ENCODE assay signal across 12 cellular contexts in the genomic region with DNA sequence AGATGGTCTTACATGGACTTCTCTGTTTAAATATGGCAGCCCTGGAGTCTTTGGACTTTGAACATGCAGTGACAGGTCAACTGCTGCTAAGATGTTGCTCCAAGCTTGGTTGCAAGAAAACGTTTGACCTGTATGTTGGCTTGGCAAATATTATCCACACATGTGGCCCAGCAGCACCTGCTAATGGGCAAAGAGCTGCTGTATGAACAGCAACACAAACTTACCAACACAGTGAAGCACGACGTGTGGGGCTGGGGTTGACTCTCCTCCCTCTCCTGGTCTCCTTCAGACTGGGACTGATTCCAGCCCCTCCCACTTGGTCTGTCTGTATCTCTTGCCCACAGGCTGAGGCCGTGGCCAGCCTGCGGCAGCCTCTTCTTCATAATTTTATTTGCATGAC. TPM values are rescaled to one million over a fixed set of nuclear protein-coding genes. Genes with fewer than 3 reads are reported as not detected.
DNase-seq lines count a peak whose midpoint lies in the region; ATAC-seq and TF ChIP-seq lines count a peak whose summit lies in the region.
"Had no signal": no experiment of that assay in that cellular context is flagged by ENCODE, and none has a peak within 500 bp of the region (broad histone marks: within the 10 kb centered on the region; RNA-seq: fewer than 3 reads in every experiment).

No MANE protein-coding gene starts in this region.

- H3K9ac ChIP-seq in adipocyte (ENCODE audit: low read length) = peak overlapping the region; percentile 40

- TF ChIP-seq POLR2A in spleen (IDR thresholded peaks at IDR 0.05) = no peak

- no peaks in the 10 kb centered on the region for H3K9me3 ChIP-seq in adipocyte (ENCODE audit: control insufficient read depth, low read length)
- H3K9me3 ChIP-seq in hepatocyte (ENCODE audit: low read depth) = no peaks in the 10 kb centered on the region
- H3K9me3 ChIP-seq in spleen = no peaks in the 10 kb centered on the region
- no peaks in the 10 kb centered on the region for H3K9me3 ChIP-seq in MG63

- peaks cover 46% of the 10 kb centered on the region for H3K4me1 ChIP-seq in adipocyte (ENCODE audit: control insufficient read depth, insufficient read depth, low read length)
- H3K4me1 ChIP-seq in hepatocyte (ENCODE audit: insufficient read depth) = peaks cover 39% of the 10 kb centered on the region
- peaks cover 0 to 13% (median 4%) of the 10 kb centered on the region in 6 donors for H3K4me1 ChIP-seq in spleen

- ATAC-seq in HG02642 (IDR thresholded peaks at IDR 0.05; ENCODE audit: poor library complexity, unreplicated experiment) = no peak
- no peak for ATAC-seq in HG02763 (IDR thresholded peaks at IDR 0.05; ENCODE audit: unreplicated experiment)
- ATAC-seq: GM12878 had no signal

- H3K27ac ChIP-seq in hepatocyte = peak overlapping the region; percentile 81
- H3K27ac ChIP-seq in spleen = peak overlapping the region in 6 of 8 donors; percentile 21 to 82 (median 62)

- no peaks in the 10 kb centered on the region for H3K9me2 ChIP-seq in hepatocyte (replicated peaks; ENCODE audit: insufficient read depth)

- intact Hi-C loops in spleen (cut with DNase I; ENCODE audit: low total_unique reads) (no loop called here), head of caudate nucleus (cut with DNase I) (no loop called here)

- WGBS in hepatocyte (ENCODE audit: low lambda C conversion rate, missing lambda C conversion rate) = 59% methylated on average over 5 of the region's 5 CpGs
- WGBS in spleen, 5 donors = 57 to 81% (median 70%) methylated on average over 4 to 5 of the region's 5 CpGs

- DNase-seq in NCI-H146 (lab: John Stamatoyannopoulos, UW) (peak; percentile 77), adipocyte (ENCODE audit: low read depth) (no peak), hepatocyte (ENCODE audit: low spot score) (peak; percentile 17), spleen (no peak), MG63 (no peak), head of caudate nucleus (no peak)
- DNase-seq: activated CD4-positive, alpha-beta T cell treated with anti-CD3 and anti-CD28 coated beads, Interleukin-2, amount 50 U/mL, for 4 hours; activated naive CD4-positive, alpha-beta T cell treated with anti-CD3 and anti-CD28 coated beads, Interleukin-2, amount 10 ng/mL, durations not matched to agents 7 days and 5 days; occipital lobe had no signal

- no peak overlapping the region for H2AFZ ChIP-seq in hepatocyte

- no peaks in the 10 kb centered on the region for H3K36me3 ChIP-seq in adipocyte (ENCODE audit: control insufficient read depth, insufficient read depth, low read length, severe bottlenecking)
- no peaks in the 10 kb centered on the region for H3K36me3 ChIP-seq in hepatocyte (replicated peaks; ENCODE audit: insufficient read depth, low read depth)
- no peaks in the 10 kb centered on the region for H3K36me3 ChIP-seq in spleen
- H3K36me3 ChIP-seq in MG63 = no peaks in the 10 kb centered on the region

- H3K4me3 ChIP-seq in adipocyte (ENCODE audit: low read length) = peak overlapping the region; percentile 70
- H3K4me3 ChIP-seq in hepatocyte = no peak overlapping the region
- no peak overlapping the region for H3K4me3 ChIP-seq in spleen
- no peak overlapping the region for H3K4me3 ChIP-seq in MG63
- H3K4me3 ChIP-seq: GM12878 had no signal

- H3K27me3 ChIP-seq in adipocyte (replicated peaks; ENCODE audit: control insufficient read depth, insufficient read depth, low read length) (no peaks in the 10 kb centered on the region), hepatocyte (no peaks in the 10 kb centered on the region), spleen (replicated peaks in 1 of 7) (peaks cover 0 to 13% (median 0%) of the 10 kb centered on the region in 7 donors), MG63 (no peaks in the 10 kb centered on the region)

- H4K20me1 ChIP-seq in hepatocyte (ENCODE audit: insufficient read depth, poor library complexity, severe bottlenecking) = no peaks in the 10 kb centered on the region

- peak overlapping the region; percentile 77 for H3K4me2 ChIP-seq in hepatocyte

- no peak for TF ChIP-seq CTCF in hepatocyte (IDR thresholded peaks at IDR 0.05; ENCODE audit: poor library complexity)
- no peak for TF ChIP-seq CTCF in spleen (IDR thresholded peaks at IDR 0.05 in 8 of 11, conservative IDR thresholded peaks at IDR 0.05 in 3 of 11)

- peaks cover 6% of the 10 kb centered on the region for H3K79me2 ChIP-seq in hepatocyte

RNA-seq across cellular contexts. Expression of gene KCNE4, which starts 3.8 kb away (rescaled TPM):
- 51.0 and 54.6 TPM in 2 replicates for total RNA-seq in hepatocyte
- 47.1 and 51.4 TPM in 2 replicates for polyA plus RNA-seq in hepatocyte
- 10 to 100 TPM in 1 of 7 donors, 1 to 10 TPM in 6; 3.3 to 25.0 (median 5.7) TPM for total RNA-seq in spleen
- 1 to 10 TPM; 1.0 to 2.2 (median 1.7) TPM for polyA plus RNA-seq in spleen
- 0.30 and 0.69 TPM in 2 replicates for total RNA-seq in MG63 (2014; rRNA removed; shearing (Covaris generic); ENCODE audit: low replicate concordance)
- total RNA-seq: GM12878 had no signal

Comparison
In these comparisons a context has a peak if more than half of its experiments do, and no peak if none do; other contexts are left out.
1. DNase-seq: peak in NCI-H146 (single experiment) and hepatocyte (single experiment); none in adipocyte (single experiment), spleen (single experiment), MG63 (single experiment) and head of caudate nucleus (0 of 42).